In the genomic region with DNA sequence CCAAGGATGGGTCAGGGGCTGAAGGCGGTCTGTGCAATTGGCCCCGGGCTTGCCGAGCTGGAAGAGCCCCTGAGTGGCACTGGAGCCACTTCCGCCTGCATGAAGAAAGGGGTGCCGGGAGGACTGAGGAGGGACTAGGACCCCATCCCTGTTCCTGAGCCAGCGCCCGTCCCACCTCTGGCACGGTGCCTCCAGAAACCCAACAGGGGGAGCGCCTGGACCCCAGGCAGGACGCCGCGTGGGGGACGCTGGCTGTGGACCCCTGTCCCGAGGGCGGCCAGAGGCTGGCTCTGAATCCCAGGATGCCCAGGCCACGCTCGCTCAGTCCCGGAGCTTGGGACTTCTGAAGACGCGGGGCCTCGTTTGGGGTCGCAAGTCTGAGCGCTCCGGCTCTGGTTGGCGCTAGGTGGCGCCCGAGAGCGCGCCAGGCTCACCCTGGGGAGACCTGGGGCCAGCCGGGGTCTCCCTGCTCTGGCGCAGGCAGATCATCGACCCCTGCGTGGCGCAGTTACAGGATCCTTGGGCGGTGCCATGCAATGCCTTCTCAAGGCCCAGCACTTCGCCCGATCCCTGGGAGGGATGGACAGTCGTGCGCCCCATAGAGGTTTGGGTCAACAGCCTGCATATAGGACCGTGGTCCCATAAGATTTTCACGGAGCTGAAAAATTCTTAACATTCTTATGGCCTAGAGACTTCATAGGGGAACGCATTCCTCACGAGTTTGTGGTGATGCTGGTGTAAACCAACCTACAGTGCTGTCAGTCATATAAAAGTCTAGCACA, we compare ENCODE assay signal across 8 cellular contexts. TPM values are rescaled to one million over a fixed set of nuclear protein-coding genes. Genes with fewer than 3 reads are reported as not detected.
A peak's percentile ranks its signal among the peaks of the same experiment; 100 is the strongest.
DNase-seq lines count a peak whose midpoint lies in the region; ATAC-seq and TF ChIP-seq lines count a peak whose summit lies in the region.

No MANE protein-coding gene starts in this region.

- H3K9me3 ChIP-seq in OCI-LY3 (ENCODE audit: insufficient read depth, low read length) = no peaks in the 10 kb centered on the region
- no peaks in the 10 kb centered on the region for H3K9me3 ChIP-seq in subcutaneous abdominal adipose tissue (ENCODE audit: control insufficient read depth in 5 of 5, low read length in 5 of 5)

- H3K9ac ChIP-seq in OCI-LY3 (ENCODE audit: low read length) (no peak overlapping the region), subcutaneous abdominal adipose tissue (ENCODE audit: low read length in 5 of 5) (peak overlapping the region in 3 of 5 donors; percentile 55 to 66 (median 61))

- H3K27me3 Mint-ChIP-seq in activated T-cell treated with anti-CD3 and anti-CD28 coated beads, Interleukin-2, amount 50 U/mL, for 72 hours (ENCODE audit: low read depth) = no peaks in the 10 kb centered on the region
- H3K27me3 Mint-ChIP-seq in neural crest cell (ENCODE audit: low read depth) = no peaks in the 10 kb centered on the region

- H3K9me3 Mint-ChIP-seq in activated T-cell treated with anti-CD3 and anti-CD28 coated beads, Interleukin-2, amount 50 U/mL, for 72 hours = peaks cover 2 to 3% of the 10 kb centered on the region in 2 donors
- H3K9me3 Mint-ChIP-seq in neural crest cell = peaks cover 5% of the 10 kb centered on the region

- H3K27ac ChIP-seq in OCI-LY3 (ENCODE audit: low read length) (no peak overlapping the region), subcutaneous abdominal adipose tissue (ENCODE audit: low read depth, low read length) (no peak overlapping the region)

- no peaks in the 10 kb centered on the region for H3K4me1 Mint-ChIP-seq in activated T-cell treated with anti-CD3 and anti-CD28 coated beads, Interleukin-2, amount 50 U/mL, for 72 hours (ENCODE audit: low read depth)
- peaks cover 3% of the 10 kb centered on the region for H3K4me1 Mint-ChIP-seq in neural crest cell

- H3K36me3 ChIP-seq in OCI-LY3 (replicated peaks; ENCODE audit: low read depth, low read length) (no peaks in the 10 kb centered on the region), subcutaneous abdominal adipose tissue (ENCODE audit: control insufficient read depth in 5 of 5, insufficient read depth in 5 of 5, low read length in 5 of 5) (no peaks in the 10 kb centered on the region)

- no peak overlapping the region for H3K4me3 ChIP-seq in OCI-LY3 (ENCODE audit: low read length)
- peak overlapping the region; percentile 53 for H3K4me3 ChIP-seq in fibroblast of mammary gland (ENCODE audit: control insufficient read depth, low read depth, low read length)
- peak overlapping the region; percentile 58 to 73 (median 67) for H3K4me3 ChIP-seq in subcutaneous abdominal adipose tissue (ENCODE audit: low read depth in 1 of 5, low read length in 5 of 5)

- H4K20me1 ChIP-seq in OCI-LY3 (ENCODE audit: insufficient read depth, low read length) = no peaks in the 10 kb centered on the region

- peak; percentile 81 for TF ChIP-seq CTCF in OCI-LY3 (IDR thresholded peaks at IDR 0.05; ENCODE audit: low read depth, low read length)
- TF ChIP-seq CTCF in fibroblast of mammary gland (conservative IDR thresholded peaks at IDR 0.05; ENCODE audit: control insufficient read depth, insufficient read depth, low read depth, low read length) = peak; percentile 69
- TF ChIP-seq CTCF in neural crest cell (conservative IDR thresholded peaks at IDR 0.05) = peak; percentile 95

- no peaks in the 10 kb centered on the region for H3K27me3 ChIP-seq in OCI-LY3 (ENCODE audit: low read depth, low read length)
- H3K27me3 ChIP-seq in subcutaneous abdominal adipose tissue (ENCODE audit: control insufficient read depth in 5 of 5, insufficient read depth in 4 of 5, low read length in 5 of 5) = peaks cover 0 to 3% (median 2%) of the 10 kb centered on the region in 5 donors

- ATAC-seq in Right ventricle myocardium inferior = peak; percentile 87
- ATAC-seq in activated T-cell treated with anti-CD3 and anti-CD28 coated beads, Interleukin-2, amount 50 U/mL, for 72 hours (replicated peaks in 1 of 2) = peak; percentile 90 to 93
- ATAC-seq in HG03175 (IDR thresholded peaks at IDR 0.05; ENCODE audit: unreplicated experiment) = no peak

- H2AFZ ChIP-seq in OCI-LY3 (ENCODE audit: low read depth, low read length) = no peak overlapping the region

- peak; percentile 82 for DNase-seq in Right ventricle myocardium inferior (ENCODE audit: missing footprints)
- no peak for DNase-seq in cardiac septum (ENCODE audit: low spot score)
- peak; percentile 72 to 75 for DNase-seq in activated T-cell treated with anti-CD3 and anti-CD28 coated beads, Interleukin-2, amount 50 U/mL, for 72 hours
- no peak for DNase-seq in fibroblast of mammary gland (ENCODE audit: low read depth)
- peak; percentile 74 for DNase-seq in neural crest cell (ENCODE audit: low read depth, low spot score)

- H3K36me3 Mint-ChIP-seq in activated T-cell treated with anti-CD3 and anti-CD28 coated beads, Interleukin-2, amount 50 U/mL, for 72 hours (ENCODE audit: insufficient read depth in 2 of 2) = peaks cover 0 to 1% of the 10 kb centered on the region in 2 donors
- H3K36me3 Mint-ChIP-seq in neural crest cell (ENCODE audit: low read depth) = peaks cover 3% of the 10 kb centered on the region

- no peaks in the 10 kb centered on the region for H3K4me1 ChIP-seq in OCI-LY3 (ENCODE audit: low read length)
- H3K4me1 ChIP-seq in subcutaneous abdominal adipose tissue (ENCODE audit: control insufficient read depth in 5 of 5, insufficient read depth in 5 of 5, low read length in 5 of 5) = peaks cover 0 to 13% (median 12%) of the 10 kb centered on the region in 5 donors

- intact Hi-C loops in Right ventricle myocardium inferior (cut with DNase I) = no loop called here
- intact Hi-C loops in cardiac septum (cut with DNase I) = no loop called here

- H3K27ac Mint-ChIP-seq in activated T-cell treated with anti-CD3 and anti-CD28 coated beads, Interleukin-2, amount 50 U/mL, for 72 hours = no peak overlapping the region
- H3K27ac Mint-ChIP-seq in neural crest cell (ENCODE audit: unreplicated experiment) = no peak overlapping the region

- H3K79me2 ChIP-seq in OCI-LY3 (ENCODE audit: low read length) = no peaks in the 10 kb centered on the region

- H3K4me2 ChIP-seq in OCI-LY3 (ENCODE audit: low read length) = peak overlapping the region; percentile 6

- peak overlapping the region; percentile 49 to 62 for H3K4me3 Mint-ChIP-seq in activated T-cell treated with anti-CD3 and anti-CD28 coated beads, Interleukin-2, amount 50 U/mL, for 72 hours
- H3K4me3 Mint-ChIP-seq in neural crest cell = peak overlapping the region; percentile 23

RNA-seq across cellular contexts. Expression of a gene that starts 58.5 kb away (rescaled TPM):
- total RNA-seq in Right ventricle myocardium inferior (38.0 TPM), cardiac septum (39.0 TPM), neural crest cell (84.7 and 97.6 TPM in 2 replicates)
- 10 to 100 TPM; 57.1 to 63.1 TPM for total RNA-seq in activated T-cell treated with anti-CD3 and anti-CD28 coated beads, Interleukin-2, amount 50 U/mL, for 72 hours

Comparison
In these comparisons a context has a peak if more than half of its experiments do, and no peak if none do; other contexts are left out.
1. DNase-seq: peak in Right ventricle myocardium inferior (single experiment), activated T-cell treated with anti-CD3 and anti-CD28 coated beads, Interleukin-2, amount 50 U/mL, for 72 hours (2 of 2) and neural crest cell (single experiment); none in cardiac septum (single experiment) and fibroblast of mammary gland (single experiment).
2. Peak in every context shown above with its lines, with median percentiles within 50 percentile points of each other: CTCF ChIP-seq.